ENCODE assay signal across 17 cellular contexts in genomic region chrX:44036336-44036735, GRCh38.
DNase-seq lines count a peak whose midpoint lies in the region; ATAC-seq and TF ChIP-seq lines count a peak whose summit lies in the region.
"Had no signal": no experiment of that assay in that cellular context is flagged by ENCODE, and none has a peak within 500 bp of the region (broad histone marks: within the 10 kb centered on the region; RNA-seq: fewer than 3 reads in every experiment).

No MANE protein-coding gene starts in this region.

- H3K79me2 ChIP-seq in parathyroid adenoma: no peaks in the 10 kb centered on the region

- peaks cover 0 to 2% (median 0%) of the 10 kb centered on the region in 7 donors for H3K9me3 Mint-ChIP-seq in CD14-positive monocyte
- H3K9me3 Mint-ChIP-seq: brain; CD8-positive, alpha-beta memory T cell; GM23338; immature natural killer cell had no signal

- H3K27me3 ChIP-seq in MG63: no peaks in the 10 kb centered on the region
- no peaks in the 10 kb centered on the region for H3K27me3 ChIP-seq in parathyroid adenoma (ENCODE audit: control insufficient read depth, insufficient read depth, low read length)
- no peaks in the 10 kb centered on the region for H3K27me3 ChIP-seq in gastrocnemius medialis

- H3K27ac ChIP-seq in parathyroid adenoma: peak overlapping the region; percentile 24
- no peak overlapping the region for H3K27ac ChIP-seq in gastrocnemius medialis
- H3K27ac ChIP-seq: WERI-Rb-1 had no signal

- peaks cover 27% of the 10 kb centered on the region for H3K4me1 Mint-ChIP-seq in CD14-positive monocyte
- H3K4me1 Mint-ChIP-seq: brain had no signal

- in situ Hi-C loops in gastrocnemius medialis (cut with MboI; ENCODE audit: low sequenced_read_pairs in 4 of 4): no loop called here

- H3K4me1 ChIP-seq in parathyroid adenoma: peaks cover 8% of the 10 kb centered on the region
- no peaks in the 10 kb centered on the region for H3K4me1 ChIP-seq in gastrocnemius medialis

- H3K4me3 Mint-ChIP-seq in CD14-positive monocyte: no peak overlapping the region
- H3K4me3 Mint-ChIP-seq: brain; CD8-positive, alpha-beta memory T cell; GM23338; immature natural killer cell had no signal

- ATAC-seq in GM18907 (IDR thresholded peaks at IDR 0.05; ENCODE audit: unreplicated experiment): no peak
- no peak for ATAC-seq in gastrocnemius medialis
- ATAC-seq: GM23338 had no signal

- no peak overlapping the region for H2AFZ ChIP-seq in parathyroid adenoma
- H2AFZ ChIP-seq: GM23338 had no signal

- H3K9me3 ChIP-seq in MG63 (no peaks in the 10 kb centered on the region), parathyroid adenoma (ENCODE audit: control insufficient read depth, low read length) (no peaks in the 10 kb centered on the region), gastrocnemius medialis (no peaks in the 10 kb centered on the region)

- H3K4me3 ChIP-seq in MG63 (no peak overlapping the region), parathyroid adenoma (ENCODE audit: low read depth, low read length) (peak overlapping the region; percentile 16), gastrocnemius medialis (no peak overlapping the region)
- H3K4me3 ChIP-seq: GM23338 had no signal

- no peaks in the 10 kb centered on the region for H3K36me3 Mint-ChIP-seq in CD14-positive monocyte
- H3K36me3 Mint-ChIP-seq: brain; CD8-positive, alpha-beta memory T cell; immature natural killer cell had no signal

- no peak overlapping the region for H3K4me2 ChIP-seq in parathyroid adenoma (ENCODE audit: low read length)
- H3K4me2 ChIP-seq: GM23338 had no signal

- no peak overlapping the region for H3K9ac ChIP-seq in parathyroid adenoma

- peaks cover 0 to 9% (median 2%) of the 10 kb centered on the region in 3 donors for H3K27me3 Mint-ChIP-seq in CD14-positive monocyte (ENCODE audit: low read depth in 3 of 3)
- H3K27me3 Mint-ChIP-seq: brain had no signal

- H3K36me3 ChIP-seq in MG63 (no peaks in the 10 kb centered on the region), parathyroid adenoma (ENCODE audit: control insufficient read depth, insufficient read depth, low read length) (no peaks in the 10 kb centered on the region), gastrocnemius medialis (no peaks in the 10 kb centered on the region)
- H3K36me3 ChIP-seq: WERI-Rb-1 had no signal

- DNase-seq in AG20443 (ENCODE audit: low spot score) (peak; percentile 38), MG63 (peak; percentile 37), fibroblast of gingiva (ENCODE audit: low read depth) (peak; percentile 59), gastrocnemius medialis (no peak), putamen (ENCODE audit: low spot score) (no peak), CD14-positive monocyte (ENCODE audit: low spot score) (no peak)
- DNase-seq: activated gamma-delta T cell; CD8-positive, alpha-beta memory T cell; effector memory CD4-positive, alpha-beta T cell; immature natural killer cell; NCI-H1092 treated with DMSO at 0.1 percent for 48 hours; stimulated activated CD4-positive, alpha-beta T cell treated with anti-CD3 and anti-CD28 coated beads, Interleukin-15, amount 100 ng/mL, for 24 hours; WERI-Rb-1 had no signal

- TF ChIP-seq CTCF in parathyroid adenoma (IDR thresholded peaks at IDR 0.05) (no peak), gastrocnemius medialis (IDR thresholded peaks at IDR 0.05 in 4 of 5, conservative IDR thresholded peaks at IDR 0.05 in 1 of 5) (no peak), CD14-positive monocyte (IDR thresholded peaks at IDR 0.05) (no peak)

- H3K27ac Mint-ChIP-seq in CD14-positive monocyte: no peak overlapping the region
- H3K27ac Mint-ChIP-seq: brain; CD8-positive, alpha-beta memory T cell; GM23338; immature natural killer cell had no signal

- intact Hi-C loops in gastrocnemius medialis (cut with DNase I; ENCODE audit: low total_unique reads): no loop called here
- intact Hi-C loops in CD14-positive monocyte (cut with micrococcal nuclease): no loop called here

- TF ChIP-seq POLR2A in gastrocnemius medialis (IDR thresholded peaks at IDR 0.05): no peak

Comparison
In these comparisons a context has a peak if more than half of its experiments do, and no peak if none do; other contexts are left out.
1. DNase-seq: peak in AG20443 (single experiment), MG63 (single experiment) and fibroblast of gingiva (single experiment); none in gastrocnemius medialis (0 of 2), putamen (single experiment) and CD14-positive monocyte (single experiment).